In genomic region chr20:44616604-44616964, GRCh38 we compare ENCODE assay signal across 8 cellular contexts.
DNase-seq lines count a peak whose midpoint lies in the region; ATAC-seq lines count a peak whose summit lies in the region.

No MANE protein-coding gene starts in this region.

- DNase-seq in caudate nucleus (lab: John Stamatoyannopoulos, UW) (peak in 6 of 61 donors; percentile 43 to 64 (median 56)), substantia nigra (lab: John Stamatoyannopoulos, UW) (peak in 8 of 49 donors; percentile 23 to 69 (median 46)), NCI-H1092 treated with DMSO at 0.1 percent for 48 hours (lab: John Stamatoyannopoulos, UW) (no peak), NCI-H146 (lab: John Stamatoyannopoulos, UW) (no peak), OCI-M2 (lab: John Stamatoyannopoulos, UW; ENCODE audit: unreplicated experiment) (no peak)

- H3K27ac ChIP-seq in KOPT-K1 (ENCODE audit: low read depth, low read length, poor library complexity, severe bottlenecking): peak overlapping the region; percentile 90
- peak overlapping the region; percentile 100 for H3K27ac ChIP-seq in caudate nucleus (ENCODE audit: low read depth, low read length)
- H3K27ac ChIP-seq in layer of hippocampus (ENCODE audit: low read depth, low read length): peak overlapping the region; percentile 97
- H3K27ac ChIP-seq in substantia nigra (ENCODE audit: low read depth, low read length, poor library complexity, severe bottlenecking): peak overlapping the region; percentile 95

- no peaks in the 10 kb centered on the region for H3K27me3 ChIP-seq in layer of hippocampus (ENCODE audit: control insufficient read depth, insufficient read depth, low read length)

- peaks cover 88% of the 10 kb centered on the region for H3K36me3 ChIP-seq in KOPT-K1 (ENCODE audit: insufficient read depth, low read length)

- H3K9me3 ChIP-seq in KOPT-K1 (ENCODE audit: insufficient read depth, low read length, poor library complexity, severe bottlenecking): no peaks in the 10 kb centered on the region

- no peak for ATAC-seq in GM19351 (IDR thresholded peaks at IDR 0.05; ENCODE audit: unreplicated experiment)
